Comparison of ENCODE assay signal across 8 cellular contexts in the genomic region with DNA sequence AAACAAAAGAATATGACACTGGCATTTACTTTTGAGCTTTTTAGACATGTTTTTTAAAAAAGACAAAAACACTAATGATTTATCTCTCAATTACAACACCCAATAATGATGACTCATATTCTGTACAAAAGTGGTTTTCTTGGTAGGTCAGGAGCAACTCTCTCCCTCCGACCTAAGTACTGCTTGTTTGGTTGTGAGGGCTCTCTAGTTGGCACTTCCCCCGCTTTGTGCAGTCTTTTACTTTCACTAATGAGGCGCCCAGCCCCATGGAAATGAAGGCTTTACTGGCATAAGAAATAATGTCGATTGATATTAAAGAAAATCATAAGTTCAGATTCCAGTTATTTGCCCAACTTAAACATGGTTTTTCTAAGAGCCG. TPM values are rescaled to one million over a fixed set of nuclear protein-coding genes. Genes with fewer than 3 reads are reported as not detected.
DNase-seq lines count a peak whose midpoint lies in the region; ATAC-seq, FAIRE-seq and TF ChIP-seq lines count a peak whose summit lies in the region.

No MANE protein-coding gene starts in this region.

- H2BK5ac ChIP-seq in mesendoderm (ENCODE audit: low read length), result no peak overlapping the region

- H3K4me2 ChIP-seq in BLaER1 (peak overlapping the region; percentile 83), mesendoderm (ENCODE audit: low read length) (peak overlapping the region; percentile 39)

- no peak overlapping the region for H4K5ac ChIP-seq in mesendoderm (ENCODE audit: low read length)

- peaks cover 14% of the 10 kb centered on the region for H3K79me2 ChIP-seq in mesendoderm (ENCODE audit: control insufficient read depth, insufficient read depth, low read length)

- peaks cover 22% of the 10 kb centered on the region for H3K36me3 ChIP-seq in BLaER1
- no peaks in the 10 kb centered on the region for H3K36me3 ChIP-seq in bronchial epithelial cell (ENCODE audit: control insufficient read depth, insufficient read depth, low read length)
- H3K36me3 ChIP-seq in mesendoderm (ENCODE audit: control insufficient read depth, insufficient read depth, low read length), result no peaks in the 10 kb centered on the region
- no peaks in the 10 kb centered on the region for H3K36me3 ChIP-seq in tibial artery

- H3K9ac ChIP-seq in BLaER1, result no peak overlapping the region
- H3K9ac ChIP-seq in mesendoderm (ENCODE audit: low read length), result peak overlapping the region; percentile 46

- no peak overlapping the region for H3K27ac ChIP-seq in BLaER1
- H3K27ac ChIP-seq in mesendoderm (ENCODE audit: low read depth, low read length), result no peak overlapping the region
- H3K27ac ChIP-seq in tibial artery, result peak overlapping the region; percentile 89

- H3K79me1 ChIP-seq in mesendoderm (ENCODE audit: low read length), result peaks cover 7% of the 10 kb centered on the region

- no peak for FAIRE-seq in bronchial epithelial cell (lab: Jason Lieb, UNC)

- H3K4me3 ChIP-seq in BLaER1 (peak overlapping the region; percentile 83), bronchial epithelial cell (ENCODE audit: low read depth, low read length) (peak overlapping the region; percentile 62), mesendoderm (ENCODE audit: low read length) (no peak overlapping the region), tibial artery (peak overlapping the region; percentile 74 to 75)

- no peak overlapping the region for H4K8ac ChIP-seq in mesendoderm (ENCODE audit: low read depth, low read length)

- H3K56ac ChIP-seq in mesendoderm (ENCODE audit: low read length), result peak overlapping the region; percentile 49

- H3K27me3 ChIP-seq in BLaER1, result no peaks in the 10 kb centered on the region
- H3K27me3 ChIP-seq in bronchial epithelial cell (ENCODE audit: control insufficient read depth, insufficient read depth, low read length), result no peaks in the 10 kb centered on the region
- no peaks in the 10 kb centered on the region for H3K27me3 ChIP-seq in mesendoderm (ENCODE audit: insufficient read depth, low read length, poor library complexity)
- H3K27me3 ChIP-seq in tibial artery, result no peaks in the 10 kb centered on the region

- TF ChIP-seq CTCF in bronchial epithelial cell (IDR thresholded peaks at IDR 0.05; ENCODE audit: insufficient read depth, low read length, severe bottlenecking) (no peak), tibial artery (IDR thresholded peaks at IDR 0.05) (no peak)

- H3K23ac ChIP-seq in mesendoderm (ENCODE audit: low read length), result no peak overlapping the region

- no peak overlapping the region for H3K4ac ChIP-seq in mesendoderm (ENCODE audit: low read depth, low read length)

- H2BK15ac ChIP-seq in mesendoderm (replicated peaks; ENCODE audit: low read depth), result no peak overlapping the region

- H3K9me3 ChIP-seq in BLaER1, result 0 out of 2 replicates have a peak, but pooled peaks cover 6% of the 10 kb centered on the region
- H3K9me3 ChIP-seq in tibial artery, result no peaks in the 10 kb centered on the region

- no peak overlapping the region for H3K18ac ChIP-seq in mesendoderm (ENCODE audit: low read length)

- H2AK5ac ChIP-seq in mesendoderm (ENCODE audit: low read length), result no peak overlapping the region

- peaks cover 25% of the 10 kb centered on the region for H3K4me1 ChIP-seq in BLaER1
- H3K4me1 ChIP-seq in mesendoderm (ENCODE audit: control insufficient read depth, low read depth, low read length), result no peaks in the 10 kb centered on the region
- H3K4me1 ChIP-seq in tibial artery, result peaks cover 0 to 33% (median 11%) of the 10 kb centered on the region in 4 donors

- H2BK120ac ChIP-seq in mesendoderm (ENCODE audit: low read depth, low read length), result no peak overlapping the region

- WGBS in mesendoderm (ENCODE audit: extremely low coverage, insufficient coverage, low lambda C conversion rate), result no CpG with 5 or more reads among the region's 5 CpGs

- peaks cover 31% of the 10 kb centered on the region for H4K20me1 ChIP-seq in BLaER1

- ATAC-seq in GM18511 (IDR thresholded peaks at IDR 0.05; ENCODE audit: unreplicated experiment) (peak; percentile 11), HG03457 (IDR thresholded peaks at IDR 0.05; ENCODE audit: unreplicated experiment) (peak; percentile 40), SK-N-SH treated with all-trans-retinoic acid at 6 μM for 48 hours (peak; percentile 19)

- DNase-seq in bronchial epithelial cell (ENCODE audit: low read depth) (peak; percentile 66), mesendoderm (peak; percentile 8), tibial artery (no peak), HuH-7.5 (ENCODE audit: low spot score) (no peak)

- intact Hi-C loops in tibial artery (cut with DNase I; ENCODE audit: low total_unique reads), result no loop called here

TF ChIP-seq in SK-N-SH treated with all-trans-retinoic acid at 6 μM for 48 hours, 23 proteins besides CTCF, POLR2A, EP300 and RAD21:
- TF ChIP-seq CSDC2 (CRISPR knock-in tag; IDR thresholded peaks at IDR 0.05), result no peak
- no peak for TF ChIP-seq PPARA (CRISPR knock-in tag; IDR thresholded peaks at IDR 0.05; ENCODE audit: borderline replicate concordance)
- TF ChIP-seq, protein P1, sequence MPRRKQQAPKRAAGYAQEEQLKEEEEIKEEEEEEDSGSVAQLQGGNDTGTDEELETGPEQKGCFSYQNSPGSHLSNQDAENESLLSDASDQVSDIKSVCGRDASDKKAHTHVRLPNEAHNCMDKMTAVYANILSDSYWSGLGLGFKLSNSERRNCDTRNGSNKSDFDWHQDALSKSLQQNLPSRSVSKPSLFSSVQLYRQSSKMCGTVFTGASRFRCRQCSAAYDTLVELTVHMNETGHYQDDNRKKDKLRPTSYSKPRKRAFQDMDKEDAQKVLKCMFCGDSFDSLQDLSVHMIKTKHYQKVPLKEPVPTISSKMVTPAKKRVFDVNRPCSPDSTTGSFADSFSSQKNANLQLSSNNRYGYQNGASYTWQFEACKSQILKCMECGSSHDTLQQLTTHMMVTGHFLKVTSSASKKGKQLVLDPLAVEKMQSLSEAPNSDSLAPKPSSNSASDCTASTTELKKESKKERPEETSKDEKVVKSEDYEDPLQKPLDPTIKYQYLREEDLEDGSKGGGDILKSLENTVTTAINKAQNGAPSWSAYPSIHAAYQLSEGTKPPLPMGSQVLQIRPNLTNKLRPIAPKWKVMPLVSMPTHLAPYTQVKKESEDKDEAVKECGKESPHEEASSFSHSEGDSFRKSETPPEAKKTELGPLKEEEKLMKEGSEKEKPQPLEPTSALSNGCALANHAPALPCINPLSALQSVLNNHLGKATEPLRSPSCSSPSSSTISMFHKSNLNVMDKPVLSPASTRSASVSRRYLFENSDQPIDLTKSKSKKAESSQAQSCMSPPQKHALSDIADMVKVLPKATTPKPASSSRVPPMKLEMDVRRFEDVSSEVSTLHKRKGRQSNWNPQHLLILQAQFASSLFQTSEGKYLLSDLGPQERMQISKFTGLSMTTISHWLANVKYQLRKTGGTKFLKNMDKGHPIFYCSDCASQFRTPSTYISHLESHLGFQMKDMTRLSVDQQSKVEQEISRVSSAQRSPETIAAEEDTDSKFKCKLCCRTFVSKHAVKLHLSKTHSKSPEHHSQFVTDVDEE (CRISPR knock-in tag; IDR thresholded peaks at IDR 0.05), result no peak
- TF ChIP-seq, protein P2, sequence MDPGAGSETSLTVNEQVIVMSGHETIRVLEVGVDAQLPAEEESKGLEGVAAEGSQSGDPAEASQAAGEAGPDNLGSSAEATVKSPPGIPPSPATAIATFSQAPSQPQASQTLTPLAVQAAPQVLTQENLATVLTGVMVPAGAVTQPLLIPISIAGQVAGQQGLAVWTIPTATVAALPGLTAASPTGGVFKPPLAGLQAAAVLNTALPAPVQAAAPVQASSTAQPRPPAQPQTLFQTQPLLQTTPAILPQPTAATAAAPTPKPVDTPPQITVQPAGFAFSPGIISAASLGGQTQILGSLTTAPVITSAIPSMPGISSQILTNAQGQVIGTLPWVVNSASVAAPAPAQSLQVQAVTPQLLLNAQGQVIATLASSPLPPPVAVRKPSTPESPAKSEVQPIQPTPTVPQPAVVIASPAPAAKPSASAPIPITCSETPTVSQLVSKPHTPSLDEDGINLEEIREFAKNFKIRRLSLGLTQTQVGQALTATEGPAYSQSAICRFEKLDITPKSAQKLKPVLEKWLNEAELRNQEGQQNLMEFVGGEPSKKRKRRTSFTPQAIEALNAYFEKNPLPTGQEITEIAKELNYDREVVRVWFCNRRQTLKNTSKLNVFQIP (CRISPR knock-in tag; IDR thresholded peaks at IDR 0.05; ENCODE audit: borderline replicate concordance, low read depth), result no peak
- no peak for TF ChIP-seq BACH2 (CRISPR knock-in tag; IDR thresholded peaks at IDR 0.05; ENCODE audit: borderline replicate concordance)
- TF ChIP-seq ZFP30 (CRISPR knock-in tag; IDR thresholded peaks at IDR 0.05), result no peak
- TF ChIP-seq, protein P3, sequence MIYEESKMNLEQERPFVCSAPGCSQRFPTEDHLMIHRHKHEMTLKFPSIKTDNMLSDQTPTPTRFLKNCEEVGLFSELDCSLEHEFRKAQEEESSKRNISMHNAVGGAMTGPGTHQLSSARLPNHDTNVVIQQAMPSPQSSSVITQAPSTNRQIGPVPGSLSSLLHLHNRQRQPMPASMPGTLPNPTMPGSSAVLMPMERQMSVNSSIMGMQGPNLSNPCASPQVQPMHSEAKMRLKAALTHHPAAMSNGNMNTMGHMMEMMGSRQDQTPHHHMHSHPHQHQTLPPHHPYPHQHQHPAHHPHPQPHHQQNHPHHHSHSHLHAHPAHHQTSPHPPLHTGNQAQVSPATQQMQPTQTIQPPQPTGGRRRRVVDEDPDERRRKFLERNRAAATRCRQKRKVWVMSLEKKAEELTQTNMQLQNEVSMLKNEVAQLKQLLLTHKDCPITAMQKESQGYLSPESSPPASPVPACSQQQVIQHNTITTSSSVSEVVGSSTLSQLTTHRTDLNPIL (CRISPR knock-in tag; IDR thresholded peaks at IDR 0.05; ENCODE audit: low read depth), result no peak
- TF ChIP-seq ARNTL (CRISPR knock-in tag; IDR thresholded peaks at IDR 0.05; ENCODE audit: borderline replicate concordance, low read depth), result no peak
- TF ChIP-seq OSR1 (CRISPR knock-in tag; IDR thresholded peaks at IDR 0.05), result no peak
- no peak for TF ChIP-seq TCF4 (CRISPR knock-in tag; IDR thresholded peaks at IDR 0.05; ENCODE audit: borderline replicate concordance)
- no peak for TF ChIP-seq ZNF8 (CRISPR knock-in tag; IDR thresholded peaks at IDR 0.05)
TF ChIP-seq in SK-N-SH treated with all-trans-retinoic acid at 6 μM for 48 hours: peak in this region for 0.

RNA-seq across cellular contexts. Expression of a gene that starts 1.3 kb away (rescaled TPM):
- total RNA-seq in bronchial epithelial cell, result 2.2 and 3.2 TPM in 2 replicates
- 6.1 TPM for polyA plus RNA-seq in mesendoderm (2013, experiment 1 of 2)
- 5.7 TPM for polyA plus RNA-seq in mesendoderm (2013, experiment 2 of 2)

RNA-seq across cellular contexts. Expression of a gene that starts 13.8 kb away (rescaled TPM):
- 18.7 and 23.0 TPM in 2 replicates for total RNA-seq in bronchial epithelial cell
- 12.2 TPM for polyA plus RNA-seq in mesendoderm (2013, experiment 1 of 2)
- polyA plus RNA-seq in mesendoderm (2013, experiment 2 of 2), result 11.7 TPM

Comparison
In these comparisons a context has a peak if more than half of its experiments do, and no peak if none do; other contexts are left out.
1. H3K27ac ChIP-seq: peak in tibial artery (2 of 2); none in BLaER1 (single experiment) and mesendoderm (single experiment).
2. DNase-seq: peak in bronchial epithelial cell (single experiment) and mesendoderm (single experiment); none in tibial artery (0 of 2) and HuH-7.5 (single experiment).
3. Peak in every context shown above with its lines, with median percentiles within 50 percentile points of each other: ATAC-seq.